13 cellular contexts compared by ENCODE assay signal in the genomic region with DNA sequence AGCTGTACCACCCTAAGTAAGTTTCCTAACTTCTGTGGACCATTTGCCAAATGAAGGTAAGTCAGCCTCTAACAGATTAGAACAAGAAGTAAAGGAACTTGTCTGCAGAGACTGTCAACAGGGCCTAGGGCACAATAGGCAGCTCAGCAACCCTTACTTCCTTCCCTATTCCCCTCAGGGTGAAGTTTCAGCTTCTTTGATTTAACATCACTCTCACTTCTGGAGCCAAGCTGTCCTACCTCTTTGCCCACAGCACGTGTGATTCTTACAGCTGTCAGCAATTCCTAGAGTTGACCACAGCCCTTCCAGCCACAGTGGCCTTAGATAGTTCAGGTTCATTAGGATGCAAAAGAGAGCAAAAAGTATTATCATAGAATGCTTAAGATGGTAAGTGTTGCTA. TPM values are rescaled to one million over a fixed set of nuclear protein-coding genes. Genes with fewer than 3 reads are reported as not detected.
DNase-seq lines count a peak whose midpoint lies in the region; ATAC-seq and TF ChIP-seq lines count a peak whose summit lies in the region.
"Had no signal": no experiment of that assay in that cellular context is flagged by ENCODE, and none has a peak within 500 bp of the region (broad histone marks: within the 10 kb centered on the region; RNA-seq: fewer than 3 reads in every experiment).

No MANE protein-coding gene starts in this region.

- H2AFZ ChIP-seq in Karpas-422 (ENCODE audit: low read length) = no peak overlapping the region

- ATAC-seq in RWPE2 (ENCODE audit: low read depth) (0 out of 3 replicates have a peak, but pooled peaks have one; percentile 19), left lung (peak; percentile 40), HG03520 (IDR thresholded peaks at IDR 0.05; ENCODE audit: unreplicated experiment) (no peak)

- DNase-seq in Karpas-422 (peak; percentile 63), RWPE2 (ENCODE audit: low spot score) (no peak), left lung (no peak), cerebellum (ENCODE audit: low spot score) (no peak), DMS153 treated with DMSO at 0.1 percent for 48 hours (lab: John Stamatoyannopoulos, UW; ENCODE audit: unreplicated experiment) (no peak), NCI-H2196 treated with DMSO at 0.1 percent for 48 hours (lab: John Stamatoyannopoulos, UW; ENCODE audit: unreplicated experiment) (no peak)
- DNase-seq: activated CD8-positive, alpha-beta memory T cell treated with anti-CD3 and anti-CD28 coated beads for 24 hours; activated gamma-delta T cell treated with Interleukin-2 at 50 U/mL for 16 hours; NCI-H524 treated with DMSO at 0.1 percent for 48 hours; SHP77 treated with DMSO at 0.1 percent for 48 hours had no signal

- H3K36me3 ChIP-seq in BLaER1 = no peaks in the 10 kb centered on the region
- no peaks in the 10 kb centered on the region for H3K36me3 ChIP-seq in Karpas-422 (ENCODE audit: insufficient read depth, low read length)
- no peaks in the 10 kb centered on the region for H3K36me3 ChIP-seq in RWPE2 (ENCODE audit: low read depth)
- no peaks in the 10 kb centered on the region for H3K36me3 ChIP-seq in left lung

- no peaks in the 10 kb centered on the region for H3K27me3 ChIP-seq in BLaER1
- no peaks in the 10 kb centered on the region for H3K27me3 ChIP-seq in Karpas-422 (ENCODE audit: low read length)
- H3K27me3 ChIP-seq in RWPE2 (ENCODE audit: insufficient read depth, poor library complexity, severe bottlenecking) = no peaks in the 10 kb centered on the region
- no peaks in the 10 kb centered on the region for H3K27me3 ChIP-seq in left lung

- H3K9ac ChIP-seq in BLaER1 (no peak overlapping the region), Karpas-422 (ENCODE audit: low read length) (no peak overlapping the region)

- H3K4me3 ChIP-seq in BLaER1 (no peak overlapping the region), Karpas-422 (ENCODE audit: low read length) (no peak overlapping the region), RWPE2 (ENCODE audit: severe bottlenecking) (no peak overlapping the region), left lung (no peak overlapping the region)
- H3K4me3 ChIP-seq: lung had no signal

- TF ChIP-seq CTCF in RWPE2 (IDR thresholded peaks at IDR 0.05; ENCODE audit: poor library complexity, severe bottlenecking) (no peak), left lung (IDR thresholded peaks at IDR 0.05) (no peak)

- H3K4me2 ChIP-seq in BLaER1 (peak overlapping the region; percentile 31; the same call in 1 of the 2 replicates), Karpas-422 (ENCODE audit: low read depth, low read length, poor library complexity, severe bottlenecking) (no peak overlapping the region)

- no peaks in the 10 kb centered on the region for H3K79me2 ChIP-seq in Karpas-422 (ENCODE audit: low read length)

- H3K9me2 ChIP-seq in Karpas-422 (replicated peaks; ENCODE audit: insufficient read depth, low read length) = no peaks in the 10 kb centered on the region

- H3K9me3 ChIP-seq in BLaER1 (peaks cover 4% of the 10 kb centered on the region; the same call in 1 of the 2 replicates), Karpas-422 (ENCODE audit: low read length) (no peaks in the 10 kb centered on the region), RWPE2 (ENCODE audit: severe bottlenecking) (no peaks in the 10 kb centered on the region), left lung (no peaks in the 10 kb centered on the region)

- H4K20me1 ChIP-seq in BLaER1 (no peaks in the 10 kb centered on the region), Karpas-422 (ENCODE audit: insufficient read depth, low read depth, low read length) (no peaks in the 10 kb centered on the region)

- H3K27ac ChIP-seq in BLaER1 (no peak overlapping the region), Karpas-422 (ENCODE audit: low read length) (no peak overlapping the region), RWPE2 (ENCODE audit: poor library complexity, severe bottlenecking) (no peak overlapping the region), left lung (peak overlapping the region in 1 of 2 donors; percentile 65)

- H3K4me1 ChIP-seq in BLaER1 = peaks cover 17% of the 10 kb centered on the region
- H3K4me1 ChIP-seq in Karpas-422 (ENCODE audit: low read length) = no peaks in the 10 kb centered on the region
- no peaks in the 10 kb centered on the region for H3K4me1 ChIP-seq in RWPE2 (ENCODE audit: insufficient read depth, poor library complexity, severe bottlenecking)
- H3K4me1 ChIP-seq in left lung = peaks cover 0 to 27% of the 10 kb centered on the region in 2 donors

- intact Hi-C loops in left lung (cut with DNase I) = no loop called here

RNA-seq across cellular contexts. Expression of a gene that starts 7.6 kb away (rescaled TPM):
- total RNA-seq in Karpas-422 (2014; rRNA removed; shearing (Covaris generic); ENCODE audit: low replicate concordance) = 103 and 139 TPM in 2 replicates
- total RNA-seq in left lung (10 to 100 TPM; 54.6 to 56.8 TPM), cerebellum (69.3 TPM)
